Comparison of ENCODE assay signal across 22 cellular contexts in genomic region chr10:101629781-101630419, GRCh38. TPM values are rescaled to one million over a fixed set of nuclear protein-coding genes. Genes with fewer than 3 reads are reported as not detected.
A peak's percentile ranks its signal among the peaks of the same experiment; 100 is the strongest.
DNase-seq lines count a peak whose midpoint lies in the region; ATAC-seq and TF ChIP-seq lines count a peak whose summit lies in the region.
"Had no signal": no experiment of that assay in that cellular context is flagged by ENCODE, and none has a peak within 500 bp of the region (broad histone marks: within the 10 kb centered on the region; RNA-seq: fewer than 3 reads in every experiment).

No MANE protein-coding gene starts in this region.

- POLR2A ChIA-PET in CD8-positive, alpha-beta T cell (lab: Charles Lee), result no interaction called here

- TF ChIP-seq POLR2A in body of pancreas (IDR thresholded peaks at IDR 0.05), result no peak

- no peak overlapping the region for H3K4me3 ChIP-seq in CD8-positive, alpha-beta T cell (ENCODE audit: low read depth, low read length)
- no peak overlapping the region for H3K4me3 ChIP-seq in body of pancreas
- H3K4me3 ChIP-seq: ovary, SJCRH30 had no signal

- H3K9me3 Mint-ChIP-seq in CD8-positive, alpha-beta T cell, result no peaks in the 10 kb centered on the region
- H3K9me3 Mint-ChIP-seq in chondrocyte (ENCODE audit: low read depth), result no peaks in the 10 kb centered on the region
- H3K9me3 Mint-ChIP-seq: CD4-positive, alpha-beta memory T cell; IgD-negative memory B cell; naive thymus-derived CD8-positive, alpha-beta T cell; T-cell had no signal

- CTCF ChIA-PET in CD8-positive, alpha-beta T cell (lab: Charles Lee), result no interaction called here

- H3K27ac ChIP-seq in CD8-positive, alpha-beta T cell (ENCODE audit: low read depth, low read length), result no peak overlapping the region
- H3K27ac ChIP-seq in body of pancreas, result no peak overlapping the region
- H3K27ac ChIP-seq: ovary, SJCRH30 had no signal

- no peak for TF ChIP-seq CTCF in CD8-positive, alpha-beta T cell (IDR thresholded peaks at IDR 0.05)
- TF ChIP-seq CTCF in chondrocyte (IDR thresholded peaks at IDR 0.05) (no peak), body of pancreas (IDR thresholded peaks at IDR 0.05) (no peak)

- H3K4me3 Mint-ChIP-seq in CD8-positive, alpha-beta T cell, result no peak overlapping the region
- no peak overlapping the region for H3K4me3 Mint-ChIP-seq in chondrocyte (ENCODE audit: unreplicated experiment)
- H3K4me3 Mint-ChIP-seq: CD4-positive, alpha-beta memory T cell; IgD-negative memory B cell; naive thymus-derived CD8-positive, alpha-beta T cell; T-cell had no signal

- H3K4me1 Mint-ChIP-seq in CD8-positive, alpha-beta T cell (ENCODE audit: low read depth), result peaks cover 28% of the 10 kb centered on the region
- H3K4me1 Mint-ChIP-seq in chondrocyte (ENCODE audit: low read depth), result peaks cover 2% of the 10 kb centered on the region

- H3K27me3 ChIP-seq in CD8-positive, alpha-beta T cell (ENCODE audit: insufficient read depth, low read length), result no peaks in the 10 kb centered on the region
- H3K27me3 ChIP-seq in body of pancreas, result no peaks in the 10 kb centered on the region
- H3K27me3 ChIP-seq: ovary, SJCRH30 had no signal

- H3K4me1 ChIP-seq in CD8-positive, alpha-beta T cell (ENCODE audit: insufficient read depth, low read length), result no peaks in the 10 kb centered on the region
- H3K4me1 ChIP-seq in body of pancreas, result no peaks in the 10 kb centered on the region
- H3K4me1 ChIP-seq: SJCRH30 had no signal

- no peak for DNase-seq in CD8-positive, alpha-beta T cell
- DNase-seq in chondrocyte (ENCODE audit: low spot score) (peak; percentile 19), left ventricle myocardium superior (peak; percentile 65), nucleus accumbens (lab: John Stamatoyannopoulos, UW) (peak in 41 of 56 donors; percentile 11 to 75 (median 41)), body of pancreas (no peak)
- DNase-seq in activated CD4-positive, alpha-beta T cell treated with anti-CD3 and anti-CD28 coated beads, Interleukin-2, amount 50 U/mL, for 4 hours, result no peak
- DNase-seq: activated CD8-positive, alpha-beta memory T cell treated with anti-CD3 and anti-CD28 coated beads for 24 hours; activated gamma-delta T cell; activated T-cell treated with anti-CD3 and anti-CD28 coated beads, Interleukin-2, amount 50 U/mL, for 1 hour; CD4-positive, alpha-beta memory T cell; cortex of kidney; mesenchymal stem cell; naive thymus-derived CD8-positive, alpha-beta T cell; NCI-H524 treated with DMSO at 0.1 percent for 48 hours; ovary; SJCRH30; T-cell had no signal

- no peaks in the 10 kb centered on the region for H3K27me3 Mint-ChIP-seq in CD8-positive, alpha-beta T cell (ENCODE audit: low read depth)
- H3K27me3 Mint-ChIP-seq in chondrocyte (ENCODE audit: low read depth), result no peaks in the 10 kb centered on the region
- H3K27me3 Mint-ChIP-seq: CD4-positive, alpha-beta memory T cell; IgD-negative memory B cell; naive thymus-derived CD8-positive, alpha-beta T cell; T-cell had no signal

- peaks cover 68% of the 10 kb centered on the region for H3K36me3 Mint-ChIP-seq in CD8-positive, alpha-beta T cell
- peaks cover 7% of the 10 kb centered on the region for H3K36me3 Mint-ChIP-seq in chondrocyte (ENCODE audit: low read depth)

- intact Hi-C loops in CD8-positive, alpha-beta T cell (cut with DNase I, micrococcal nuclease), result no loop called here
- intact Hi-C loops in left ventricle myocardium superior (cut with micrococcal nuclease) (no loop called here), body of pancreas (cut with DNase I) (no loop called here)

- ATAC-seq in CD8-positive, alpha-beta T cell, result no peak
- ATAC-seq in left ventricle myocardium superior (peak; percentile 87), GM21786 (IDR thresholded peaks at IDR 0.05; ENCODE audit: unreplicated experiment) (no peak), HG02870 (IDR thresholded peaks at IDR 0.05; ENCODE audit: unreplicated experiment) (no peak), body of pancreas (no peak)
- ATAC-seq: activated CD4-positive, CD25-positive, alpha-beta regulatory T cell treated with anti-CD3 and anti-CD28 coated beads, Interleukin-2, amount 50 U/mL, for 24 hours; naive thymus-derived CD8-positive, alpha-beta T cell; Panc1; T-cell had no signal

- H3K9me3 ChIP-seq in CD8-positive, alpha-beta T cell (ENCODE audit: low read length), result no peaks in the 10 kb centered on the region
- no peaks in the 10 kb centered on the region for H3K9me3 ChIP-seq in body of pancreas
- H3K9me3 ChIP-seq: ovary, SJCRH30 had no signal

- H3K36me3 ChIP-seq in CD8-positive, alpha-beta T cell (ENCODE audit: insufficient read depth, low read length), result peaks cover 16% of the 10 kb centered on the region
- H3K36me3 ChIP-seq in body of pancreas (replicated peaks in 1 of 2; ENCODE audit: insufficient read depth in 1 of 2, low read depth in 2 of 2), result no peaks in the 10 kb centered on the region
- H3K36me3 ChIP-seq: ovary, SJCRH30 had no signal

- H3K27ac Mint-ChIP-seq in CD8-positive, alpha-beta T cell, result peak overlapping the region; percentile 21
- no peak overlapping the region for H3K27ac Mint-ChIP-seq in chondrocyte (ENCODE audit: unreplicated experiment)
- H3K27ac Mint-ChIP-seq: T-cell had no signal

- 88 to 89% methylated on average over 9 of the region's 9 CpGs for WGBS in body of pancreas, 2 donors

RNA-seq across cellular contexts. Expression of gene DPCD, which starts 41.8 kb away (rescaled TPM):
- 1 to 10 TPM in 1 of 2 experiments, not detected in 1; 1.0 TPM for total RNA-seq in CD8-positive, alpha-beta T cell
- total RNA-seq in chondrocyte, result 13.9 to 19.0 TPM (median 18.3 TPM) in 3 replicates
- 21.9 TPM for total RNA-seq in left ventricle myocardium superior
- total RNA-seq in body of pancreas, result 10 to 100 TPM in 1 of 2 donors, 1 to 10 TPM in 1; 9.2 to 16.6 TPM

RNA-seq across cellular contexts. Expression of gene POLL, which starts 41.8 kb away (rescaled TPM):
- total RNA-seq in CD8-positive, alpha-beta T cell, result 10 to 100 TPM; 19.9 to 23.0 TPM
- total RNA-seq in chondrocyte (21.2 to 31.0 TPM (median 23.4 TPM) in 3 replicates), left ventricle myocardium superior (20.1 TPM), body of pancreas (10 to 100 TPM; 36.9 to 38.4 TPM)

Comparison
In these comparisons a context has a peak if more than half of its experiments do, and no peak if none do; other contexts are left out.
1. DNase-seq: peak in chondrocyte (single experiment), left ventricle myocardium superior (single experiment) and nucleus accumbens (41 of 56); none in CD8-positive, alpha-beta T cell (0 of 7), activated CD4-positive, alpha-beta T cell treated with anti-CD3 and anti-CD28 coated beads, Interleukin-2, amount 50 U/mL, for 4 hours (0 of 2) and body of pancreas (0 of 4).